In genomic region chr14:88562532-88562830, GRCh38 we compare ENCODE assay signal across 8 cellular contexts. TPM values are rescaled to one million over a fixed set of nuclear protein-coding genes. Genes with fewer than 3 reads are reported as not detected.
DNase-seq lines count a peak whose midpoint lies in the region; ATAC-seq and TF ChIP-seq lines count a peak whose summit lies in the region.

No MANE protein-coding gene starts in this region.

- DNase-seq in HAP-1 (ENCODE audit: low spot score in 2 of 2) (no peak), activated B cell treated with CpG ODN at 0.5 μM for 24 hours (no peak), iPS DF 6.9 (ENCODE audit: low read depth, low spot score) (no peak), NCI-H2171 treated with DMSO at 0.1 percent for 48 hours (lab: John Stamatoyannopoulos, UW) (no peak), HPDE6-E6E7 (ENCODE audit: extremely low spot score) (no peak)
- DNase-seq in stimulated activated naive B cell treated with anti-CD40 and anti-IgM and Interleukin-4, amounts not matched to agents 10 μg/mL and 1 μg/mL and 100 μg/mL, for 72 hours = no peak
- no peak for DNase-seq in activated CD4-positive, CD25-positive, alpha-beta regulatory T cell treated with anti-CD3 and anti-CD28 coated beads, Interleukin-2, amount 50 U/mL, for 72 hours

- H3K4me3 Mint-ChIP-seq in activated B cell treated with CpG ODN at 0.5 μM for 24 hours = peak overlapping the region; percentile 96
- H3K4me3 Mint-ChIP-seq in stimulated activated naive B cell treated with anti-CD40 and anti-IgM and Interleukin-4, amounts not matched to agents 10 μg/mL and 1 μg/mL and 100 μg/mL, for 72 hours = peak overlapping the region; percentile 93 to 95

- H3K4me1 ChIP-seq in HAP-1 = peaks cover 11% of the 10 kb centered on the region
- no peaks in the 10 kb centered on the region for H3K4me1 ChIP-seq in iPS DF 6.9 (ENCODE audit: control insufficient read depth, insufficient read depth, low read length)

- TF ChIP-seq CTCF in activated B cell treated with CpG ODN at 0.5 μM for 24 hours (IDR thresholded peaks at IDR 0.05) = no peak

- peak overlapping the region; percentile 86 for H3K27ac Mint-ChIP-seq in activated B cell treated with CpG ODN at 0.5 μM for 24 hours
- peak overlapping the region; percentile 98 for H3K27ac Mint-ChIP-seq in stimulated activated naive B cell treated with anti-CD40 and anti-IgM and Interleukin-4, amounts not matched to agents 10 μg/mL and 1 μg/mL and 100 μg/mL, for 72 hours

- ATAC-seq in activated B cell treated with CpG ODN at 0.5 μM for 24 hours (ENCODE audit: low read depth) (no peak), HG03097 (IDR thresholded peaks at IDR 0.05; ENCODE audit: low FRiP score, unreplicated experiment) (no peak)
- peak in 1 of 2 donors; percentile 9 for ATAC-seq in stimulated activated naive B cell treated with anti-CD40 and anti-IgM and Interleukin-4, amounts not matched to agents 10 μg/mL and 1 μg/mL and 100 μg/mL, for 72 hours (replicated peaks)

- no peaks in the 10 kb centered on the region for H3K9me3 ChIP-seq in HAP-1
- H3K9me3 ChIP-seq in iPS DF 6.9 (ENCODE audit: control insufficient read depth, insufficient read depth, low read length) = no peaks in the 10 kb centered on the region

- peaks cover 18% of the 10 kb centered on the region for H3K4me1 Mint-ChIP-seq in activated B cell treated with CpG ODN at 0.5 μM for 24 hours
- peaks cover 15 to 30% of the 10 kb centered on the region in 2 donors for H3K4me1 Mint-ChIP-seq in stimulated activated naive B cell treated with anti-CD40 and anti-IgM and Interleukin-4, amounts not matched to agents 10 μg/mL and 1 μg/mL and 100 μg/mL, for 72 hours

- no peaks in the 10 kb centered on the region for H3K9me3 Mint-ChIP-seq in activated B cell treated with CpG ODN at 0.5 μM for 24 hours
- H3K9me3 Mint-ChIP-seq in stimulated activated naive B cell treated with anti-CD40 and anti-IgM and Interleukin-4, amounts not matched to agents 10 μg/mL and 1 μg/mL and 100 μg/mL, for 72 hours = no peaks in the 10 kb centered on the region

- POLR2A ChIA-PET in activated B cell treated with CpG ODN at 0.5 μM for 24 hours (lab: Charles Lee) = no interaction called here

- H3K36me3 ChIP-seq in HAP-1 (replicated peaks) (no peaks in the 10 kb centered on the region; the same call in 1 of the 2 replicates), iPS DF 6.9 (ENCODE audit: control insufficient read depth, insufficient read depth, low read length) (no peaks in the 10 kb centered on the region)

- CTCF ChIA-PET in activated B cell treated with CpG ODN at 0.5 μM for 24 hours (lab: Charles Lee) = no interaction called here

- no peak overlapping the region for H3K27ac ChIP-seq in iPS DF 6.9 (ENCODE audit: low read length)

- H3K27me3 ChIP-seq in HAP-1 (ENCODE audit: low read depth) (no peaks in the 10 kb centered on the region), iPS DF 6.9 (ENCODE audit: control insufficient read depth, insufficient read depth, low read length) (no peaks in the 10 kb centered on the region)

- H3K27me3 Mint-ChIP-seq in activated B cell treated with CpG ODN at 0.5 μM for 24 hours = peaks cover 6% of the 10 kb centered on the region
- H3K27me3 Mint-ChIP-seq in stimulated activated naive B cell treated with anti-CD40 and anti-IgM and Interleukin-4, amounts not matched to agents 10 μg/mL and 1 μg/mL and 100 μg/mL, for 72 hours = peaks cover 13 to 17% of the 10 kb centered on the region in 2 donors

- intact Hi-C loops in activated B cell treated with CpG ODN at 0.5 μM for 24 hours (cut with micrococcal nuclease) = loop anchor here (2.0 to 10.0 kb wide), 15 partner anchors 38 to 1835 kb away; partner anchors contain the start of genes CALM1, EFCAB11, EML5 and GALC

- peak overlapping the region; percentile 82 for H3K4me3 ChIP-seq in HAP-1
- H3K4me3 ChIP-seq in iPS DF 6.9 (ENCODE audit: low read length) = peak overlapping the region; percentile 77; the same call in 1 of the 2 replicates

- H3K36me3 Mint-ChIP-seq in activated B cell treated with CpG ODN at 0.5 μM for 24 hours (ENCODE audit: low read depth) = peaks cover 14% of the 10 kb centered on the region
- H3K36me3 Mint-ChIP-seq in stimulated activated naive B cell treated with anti-CD40 and anti-IgM and Interleukin-4, amounts not matched to agents 10 μg/mL and 1 μg/mL and 100 μg/mL, for 72 hours = peaks cover 6 to 7% of the 10 kb centered on the region in 2 donors

- no CpG with 5 or more reads among the region's 5 CpGs for WGBS in iPS DF 6.9 (ENCODE audit: insufficient coverage, insufficient read length)

- in situ Hi-C loops in HAP-1 (cut with MboI; ENCODE audit: low sequenced_read_pairs) = no loop called here

RNA-seq across cellular contexts. Expression of gene ZC3H14, which starts 0.4 kb away (rescaled TPM):
- 38.7 and 45.0 TPM in 2 replicates for total RNA-seq in activated B cell treated with CpG ODN at 0.5 μM for 24 hours

RNA-seq across cellular contexts. Expression of gene PTPN21, which starts 7.7 kb away (rescaled TPM):
- 0.10 and 0.31 TPM in 2 replicates for total RNA-seq in activated B cell treated with CpG ODN at 0.5 μM for 24 hours
